Comparison of ENCODE assay signal across 1 cellular context in the genomic region with DNA sequence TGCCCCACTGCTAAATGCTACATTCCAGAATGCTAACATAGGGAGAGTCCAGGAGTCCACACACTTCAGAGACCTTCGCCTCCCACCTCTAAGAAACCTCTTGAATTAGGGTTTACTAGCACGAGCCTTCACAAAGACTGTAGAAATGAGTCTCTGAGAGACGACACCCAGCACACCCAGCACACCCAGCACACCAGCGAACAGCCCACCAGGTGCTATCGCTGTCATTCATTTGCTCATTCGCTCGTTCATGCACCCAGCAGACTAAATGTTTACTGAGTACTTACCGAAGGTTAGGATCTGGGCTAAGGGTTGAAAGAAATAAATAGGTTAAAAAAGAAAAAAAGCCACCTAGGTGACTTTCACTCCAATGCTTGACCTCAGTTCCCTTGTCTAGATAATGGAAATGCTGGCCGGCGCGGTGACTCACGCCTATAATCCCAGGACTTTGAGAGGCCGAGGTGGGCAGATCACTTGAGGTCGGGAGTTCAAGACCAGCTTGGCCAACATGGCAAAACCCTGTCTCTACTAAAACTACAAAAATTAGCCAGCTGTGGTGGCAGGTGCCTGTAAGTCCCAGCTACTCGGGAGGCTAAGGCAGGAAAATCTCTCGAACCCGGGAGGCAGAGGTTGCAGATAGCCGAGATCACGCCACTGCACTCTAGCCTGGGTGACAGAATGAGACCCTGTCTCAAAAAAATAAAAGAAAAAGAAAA.
TF ChIP-seq lines count a peak whose summit lies in the region.

No MANE protein-coding gene starts in this region.

TF ChIP-seq in HepG2, 621 proteins besides CTCF, POLR2A, EP300 and RAD21 (continued from another document and continues in another):
- TF ChIP-seq, protein P1, sequence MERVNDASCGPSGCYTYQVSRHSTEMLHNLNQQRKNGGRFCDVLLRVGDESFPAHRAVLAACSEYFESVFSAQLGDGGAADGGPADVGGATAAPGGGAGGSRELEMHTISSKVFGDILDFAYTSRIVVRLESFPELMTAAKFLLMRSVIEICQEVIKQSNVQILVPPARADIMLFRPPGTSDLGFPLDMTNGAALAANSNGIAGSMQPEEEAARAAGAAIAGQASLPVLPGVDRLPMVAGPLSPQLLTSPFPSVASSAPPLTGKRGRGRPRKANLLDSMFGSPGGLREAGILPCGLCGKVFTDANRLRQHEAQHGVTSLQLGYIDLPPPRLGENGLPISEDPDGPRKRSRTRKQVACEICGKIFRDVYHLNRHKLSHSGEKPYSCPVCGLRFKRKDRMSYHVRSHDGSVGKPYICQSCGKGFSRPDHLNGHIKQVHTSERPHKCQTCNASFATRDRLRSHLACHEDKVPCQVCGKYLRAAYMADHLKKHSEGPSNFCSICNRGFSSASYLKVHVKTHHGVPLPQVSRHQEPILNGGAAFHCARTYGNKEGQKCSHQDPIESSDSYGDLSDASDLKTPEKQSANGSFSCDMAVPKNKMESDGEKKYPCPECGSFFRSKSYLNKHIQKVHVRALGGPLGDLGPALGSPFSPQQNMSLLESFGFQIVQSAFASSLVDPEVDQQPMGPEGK (CRISPR knock-in tag; IDR thresholded peaks at IDR 0.05), result no peak
- TF ChIP-seq ZFP90 (CRISPR knock-in tag; IDR thresholded peaks at IDR 0.05; ENCODE audit: borderline replicate concordance) (no peak), ZNF30 (CRISPR knock-in tag; IDR thresholded peaks at IDR 0.05) (no peak), PRMT3 (CRISPR knock-in tag; IDR thresholded peaks at IDR 0.05; ENCODE audit: borderline replicate concordance, low read depth) (no peak), ZNF296 (CRISPR knock-in tag; conservative IDR thresholded peaks at IDR 0.05) (no peak), RFXAP (CRISPR knock-in tag; IDR thresholded peaks at IDR 0.05; ENCODE audit: borderline replicate concordance) (no peak), ZNF883 (CRISPR knock-in tag; IDR thresholded peaks at IDR 0.05; ENCODE audit: not compliant biosample characterization) (no peak), ZNF768 (CRISPR knock-in tag; IDR thresholded peaks at IDR 0.05) (no peak), ZNF121 (CRISPR knock-in tag; IDR thresholded peaks at IDR 0.05) (0 out of 2 replicates have a peak, but pooled peaks have one; percentile 28), SIX1 (CRISPR knock-in tag; IDR thresholded peaks at IDR 0.05; ENCODE audit: borderline replicate concordance) (no peak), ZNF549 (CRISPR knock-in tag; IDR thresholded peaks at IDR 0.05) (no peak), NBN (conservative IDR thresholded peaks at IDR 0.05) (no peak), NPAS2 (CRISPR knock-in tag; IDR thresholded peaks at IDR 0.05; ENCODE audit: borderline replicate concordance) (no peak), TAF1 (CRISPR knock-in tag; IDR thresholded peaks at IDR 0.05) (no peak), SMAD9 (CRISPR knock-in tag; IDR thresholded peaks at IDR 0.05) (no peak), SP140L (CRISPR knock-in tag; IDR thresholded peaks at IDR 0.05; ENCODE audit: borderline replicate concordance) (no peak), ZNF674 (CRISPR knock-in tag; IDR thresholded peaks at IDR 0.05; ENCODE audit: low read depth) (no peak), ZNF83 (CRISPR knock-in tag; IDR thresholded peaks at IDR 0.05; ENCODE audit: borderline replicate concordance) (no peak), SRSF9 (IDR thresholded peaks at IDR 0.05; ENCODE audit: borderline replicate concordance, insufficient read depth, low read depth, low read length, poor library complexity, severe bottlenecking) (no peak), ARNT (IDR thresholded peaks at IDR 0.05) (no peak), ZNF746 (CRISPR knock-in tag; IDR thresholded peaks at IDR 0.05) (no peak)
- TF ChIP-seq, protein P2, sequence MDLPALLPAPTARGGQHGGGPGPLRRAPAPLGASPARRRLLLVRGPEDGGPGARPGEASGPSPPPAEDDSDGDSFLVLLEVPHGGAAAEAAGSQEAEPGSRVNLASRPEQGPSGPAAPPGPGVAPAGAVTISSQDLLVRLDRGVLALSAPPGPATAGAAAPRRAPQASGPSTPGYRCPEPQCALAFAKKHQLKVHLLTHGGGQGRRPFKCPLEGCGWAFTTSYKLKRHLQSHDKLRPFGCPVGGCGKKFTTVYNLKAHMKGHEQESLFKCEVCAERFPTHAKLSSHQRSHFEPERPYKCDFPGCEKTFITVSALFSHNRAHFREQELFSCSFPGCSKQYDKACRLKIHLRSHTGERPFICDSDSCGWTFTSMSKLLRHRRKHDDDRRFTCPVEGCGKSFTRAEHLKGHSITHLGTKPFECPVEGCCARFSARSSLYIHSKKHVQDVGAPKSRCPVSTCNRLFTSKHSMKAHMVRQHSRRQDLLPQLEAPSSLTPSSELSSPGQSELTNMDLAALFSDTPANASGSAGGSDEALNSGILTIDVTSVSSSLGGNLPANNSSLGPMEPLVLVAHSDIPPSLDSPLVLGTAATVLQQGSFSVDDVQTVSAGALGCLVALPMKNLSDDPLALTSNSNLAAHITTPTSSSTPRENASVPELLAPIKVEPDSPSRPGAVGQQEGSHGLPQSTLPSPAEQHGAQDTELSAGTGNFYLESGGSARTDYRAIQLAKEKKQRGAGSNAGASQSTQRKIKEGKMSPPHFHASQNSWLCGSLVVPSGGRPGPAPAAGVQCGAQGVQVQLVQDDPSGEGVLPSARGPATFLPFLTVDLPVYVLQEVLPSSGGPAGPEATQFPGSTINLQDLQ (CRISPR knock-in tag; IDR thresholded peaks at IDR 0.05), result no peak
- TF ChIP-seq, protein P3, sequence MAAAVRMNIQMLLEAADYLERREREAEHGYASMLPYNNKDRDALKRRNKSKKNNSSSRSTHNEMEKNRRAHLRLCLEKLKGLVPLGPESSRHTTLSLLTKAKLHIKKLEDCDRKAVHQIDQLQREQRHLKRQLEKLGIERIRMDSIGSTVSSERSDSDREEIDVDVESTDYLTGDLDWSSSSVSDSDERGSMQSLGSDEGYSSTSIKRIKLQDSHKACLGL (CRISPR knock-in tag; IDR thresholded peaks at IDR 0.05), result no peak
- TF ChIP-seq, protein P4, sequence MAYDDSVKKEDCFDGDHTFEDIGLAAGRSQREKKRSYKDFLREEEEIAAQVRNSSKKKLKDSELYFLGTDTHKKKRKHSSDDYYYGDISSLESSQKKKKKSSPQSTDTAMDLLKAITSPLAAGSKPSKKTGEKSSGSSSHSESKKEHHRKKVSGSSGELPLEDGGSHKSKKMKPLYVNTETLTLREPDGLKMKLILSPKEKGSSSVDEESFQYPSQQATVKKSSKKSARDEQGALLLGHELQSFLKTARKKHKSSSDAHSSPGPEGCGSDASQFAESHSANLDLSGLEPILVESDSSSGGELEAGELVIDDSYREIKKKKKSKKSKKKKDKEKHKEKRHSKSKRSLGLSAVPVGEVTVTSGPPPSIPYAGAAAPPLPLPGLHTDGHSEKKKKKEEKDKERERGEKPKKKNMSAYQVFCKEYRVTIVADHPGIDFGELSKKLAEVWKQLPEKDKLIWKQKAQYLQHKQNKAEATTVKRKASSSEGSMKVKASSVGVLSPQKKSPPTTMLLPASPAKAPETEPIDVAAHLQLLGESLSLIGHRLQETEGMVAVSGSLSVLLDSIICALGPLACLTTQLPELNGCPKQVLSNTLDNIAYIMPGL (CRISPR knock-in tag; IDR thresholded peaks at IDR 0.05; ENCODE audit: borderline replicate concordance in 1 of 2, low read depth in 1 of 2), result peak in 1 of 2 experiments; percentile 64; a peak in 2 of 4 replicates
- TF ChIP-seq, protein P5, sequence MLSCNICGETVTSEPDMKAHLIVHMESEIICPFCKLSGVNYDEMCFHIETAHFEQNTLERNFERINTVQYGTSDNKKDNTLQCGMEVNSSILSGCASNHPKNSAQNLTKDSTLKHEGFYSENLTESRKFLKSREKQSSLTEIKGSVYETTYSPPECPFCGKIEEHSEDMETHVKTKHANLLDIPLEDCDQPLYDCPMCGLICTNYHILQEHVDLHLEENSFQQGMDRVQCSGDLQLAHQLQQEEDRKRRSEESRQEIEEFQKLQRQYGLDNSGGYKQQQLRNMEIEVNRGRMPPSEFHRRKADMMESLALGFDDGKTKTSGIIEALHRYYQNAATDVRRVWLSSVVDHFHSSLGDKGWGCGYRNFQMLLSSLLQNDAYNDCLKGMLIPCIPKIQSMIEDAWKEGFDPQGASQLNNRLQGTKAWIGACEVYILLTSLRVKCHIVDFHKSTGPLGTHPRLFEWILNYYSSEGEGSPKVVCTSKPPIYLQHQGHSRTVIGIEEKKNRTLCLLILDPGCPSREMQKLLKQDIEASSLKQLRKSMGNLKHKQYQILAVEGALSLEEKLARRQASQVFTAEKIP (CRISPR knock-in tag; IDR thresholded peaks at IDR 0.05; ENCODE audit: borderline replicate concordance), result no peak
- TF ChIP-seq, protein P6, sequence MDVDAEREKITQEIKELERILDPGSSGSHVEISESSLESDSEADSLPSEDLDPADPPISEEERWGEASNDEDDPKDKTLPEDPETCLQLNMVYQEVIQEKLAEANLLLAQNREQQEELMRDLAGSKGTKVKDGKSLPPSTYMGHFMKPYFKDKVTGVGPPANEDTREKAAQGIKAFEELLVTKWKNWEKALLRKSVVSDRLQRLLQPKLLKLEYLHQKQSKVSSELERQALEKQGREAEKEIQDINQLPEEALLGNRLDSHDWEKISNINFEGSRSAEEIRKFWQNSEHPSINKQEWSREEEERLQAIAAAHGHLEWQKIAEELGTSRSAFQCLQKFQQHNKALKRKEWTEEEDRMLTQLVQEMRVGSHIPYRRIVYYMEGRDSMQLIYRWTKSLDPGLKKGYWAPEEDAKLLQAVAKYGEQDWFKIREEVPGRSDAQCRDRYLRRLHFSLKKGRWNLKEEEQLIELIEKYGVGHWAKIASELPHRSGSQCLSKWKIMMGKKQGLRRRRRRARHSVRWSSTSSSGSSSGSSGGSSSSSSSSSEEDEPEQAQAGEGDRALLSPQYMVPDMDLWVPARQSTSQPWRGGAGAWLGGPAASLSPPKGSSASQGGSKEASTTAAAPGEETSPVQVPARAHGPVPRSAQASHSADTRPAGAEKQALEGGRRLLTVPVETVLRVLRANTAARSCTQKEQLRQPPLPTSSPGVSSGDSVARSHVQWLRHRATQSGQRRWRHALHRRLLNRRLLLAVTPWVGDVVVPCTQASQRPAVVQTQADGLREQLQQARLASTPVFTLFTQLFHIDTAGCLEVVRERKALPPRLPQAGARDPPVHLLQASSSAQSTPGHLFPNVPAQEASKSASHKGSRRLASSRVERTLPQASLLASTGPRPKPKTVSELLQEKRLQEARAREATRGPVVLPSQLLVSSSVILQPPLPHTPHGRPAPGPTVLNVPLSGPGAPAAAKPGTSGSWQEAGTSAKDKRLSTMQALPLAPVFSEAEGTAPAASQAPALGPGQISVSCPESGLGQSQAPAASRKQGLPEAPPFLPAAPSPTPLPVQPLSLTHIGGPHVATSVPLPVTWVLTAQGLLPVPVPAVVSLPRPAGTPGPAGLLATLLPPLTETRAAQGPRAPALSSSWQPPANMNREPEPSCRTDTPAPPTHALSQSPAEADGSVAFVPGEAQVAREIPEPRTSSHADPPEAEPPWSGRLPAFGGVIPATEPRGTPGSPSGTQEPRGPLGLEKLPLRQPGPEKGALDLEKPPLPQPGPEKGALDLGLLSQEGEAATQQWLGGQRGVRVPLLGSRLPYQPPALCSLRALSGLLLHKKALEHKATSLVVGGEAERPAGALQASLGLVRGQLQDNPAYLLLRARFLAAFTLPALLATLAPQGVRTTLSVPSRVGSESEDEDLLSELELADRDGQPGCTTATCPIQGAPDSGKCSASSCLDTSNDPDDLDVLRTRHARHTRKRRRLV (CRISPR knock-in tag; IDR thresholded peaks at IDR 0.05), result no peak
- TF ChIP-seq, protein P7, sequence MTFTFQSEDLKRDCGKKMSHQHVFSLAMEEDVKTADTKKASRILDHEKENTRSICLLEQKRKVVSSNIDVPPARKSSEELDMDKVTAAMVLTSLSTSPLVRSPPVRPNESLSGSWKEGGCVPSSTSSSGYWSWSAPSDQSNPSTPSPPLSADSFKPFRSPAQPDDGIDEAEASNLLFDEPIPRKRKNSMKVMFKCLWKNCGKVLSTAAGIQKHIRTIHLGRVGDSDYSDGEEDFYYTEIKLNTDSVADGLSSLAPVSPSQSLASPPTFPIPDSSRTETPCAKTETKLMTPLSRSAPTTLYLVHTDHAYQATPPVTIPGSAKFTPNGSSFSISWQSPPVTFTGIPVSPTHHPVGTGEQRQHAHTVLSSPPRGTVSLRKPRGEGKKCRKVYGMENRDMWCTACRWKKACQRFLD (CRISPR knock-in tag; IDR thresholded peaks at IDR 0.05; ENCODE audit: borderline replicate concordance), result no peak
- TF ChIP-seq, protein P8, sequence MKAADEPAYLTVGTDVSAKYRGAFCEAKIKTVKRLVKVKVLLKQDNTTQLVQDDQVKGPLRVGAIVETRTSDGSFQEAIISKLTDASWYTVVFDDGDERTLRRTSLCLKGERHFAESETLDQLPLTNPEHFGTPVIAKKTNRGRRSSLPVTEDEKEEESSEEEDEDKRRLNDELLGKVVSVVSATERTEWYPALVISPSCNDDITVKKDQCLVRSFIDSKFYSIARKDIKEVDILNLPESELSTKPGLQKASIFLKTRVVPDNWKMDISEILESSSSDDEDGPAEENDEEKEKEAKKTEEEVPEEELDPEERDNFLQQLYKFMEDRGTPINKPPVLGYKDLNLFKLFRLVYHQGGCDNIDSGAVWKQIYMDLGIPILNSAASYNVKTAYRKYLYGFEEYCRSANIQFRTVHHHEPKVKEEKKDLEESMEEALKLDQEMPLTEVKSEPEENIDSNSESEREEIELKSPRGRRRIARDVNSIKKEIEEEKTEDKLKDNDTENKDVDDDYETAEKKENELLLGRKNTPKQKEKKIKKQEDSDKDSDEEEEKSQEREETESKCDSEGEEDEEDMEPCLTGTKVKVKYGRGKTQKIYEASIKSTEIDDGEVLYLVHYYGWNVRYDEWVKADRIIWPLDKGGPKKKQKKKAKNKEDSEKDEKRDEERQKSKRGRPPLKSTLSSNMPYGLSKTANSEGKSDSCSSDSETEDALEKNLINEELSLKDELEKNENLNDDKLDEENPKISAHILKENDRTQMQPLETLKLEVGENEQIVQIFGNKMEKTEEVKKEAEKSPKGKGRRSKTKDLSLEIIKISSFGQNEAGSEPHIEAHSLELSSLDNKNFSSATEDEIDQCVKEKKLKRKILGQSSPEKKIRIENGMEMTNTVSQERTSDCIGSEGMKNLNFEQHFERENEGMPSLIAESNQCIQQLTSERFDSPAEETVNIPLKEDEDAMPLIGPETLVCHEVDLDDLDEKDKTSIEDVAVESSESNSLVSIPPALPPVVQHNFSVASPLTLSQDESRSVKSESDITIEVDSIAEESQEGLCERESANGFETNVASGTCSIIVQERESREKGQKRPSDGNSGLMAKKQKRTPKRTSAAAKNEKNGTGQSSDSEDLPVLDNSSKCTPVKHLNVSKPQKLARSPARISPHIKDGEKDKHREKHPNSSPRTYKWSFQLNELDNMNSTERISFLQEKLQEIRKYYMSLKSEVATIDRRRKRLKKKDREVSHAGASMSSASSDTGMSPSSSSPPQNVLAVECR (CRISPR knock-in tag; IDR thresholded peaks at IDR 0.05; ENCODE audit: borderline replicate concordance), result peak; percentile 34; the same call in 1 of the 2 replicates
- TF ChIP-seq, protein P9, sequence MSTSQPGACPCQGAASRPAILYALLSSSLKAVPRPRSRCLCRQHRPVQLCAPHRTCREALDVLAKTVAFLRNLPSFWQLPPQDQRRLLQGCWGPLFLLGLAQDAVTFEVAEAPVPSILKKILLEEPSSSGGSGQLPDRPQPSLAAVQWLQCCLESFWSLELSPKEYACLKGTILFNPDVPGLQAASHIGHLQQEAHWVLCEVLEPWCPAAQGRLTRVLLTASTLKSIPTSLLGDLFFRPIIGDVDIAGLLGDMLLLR (CRISPR knock-in tag; IDR thresholded peaks at IDR 0.05), result no peak
